Comparison of ENCODE assay signal across 10 cellular contexts in genomic region chr1:116557323-116557878, GRCh38. TPM values are rescaled to one million over a fixed set of nuclear protein-coding genes. Genes with fewer than 3 reads are reported as not detected.
A peak's percentile ranks its signal among the peaks of the same experiment; 100 is the strongest.
DNase-seq lines count a peak whose midpoint lies in the region; ATAC-seq and TF ChIP-seq lines count a peak whose summit lies in the region.
"Had no signal": no experiment of that assay in that cellular context is flagged by ENCODE, and none has a peak within 500 bp of the region (broad histone marks: within the 10 kb centered on the region; RNA-seq: fewer than 3 reads in every experiment).

No MANE protein-coding gene starts in this region.

- peaks cover 0 to 3% (median 0%) of the 10 kb centered on the region in 7 donors for H3K9me3 Mint-ChIP-seq in CD14-positive monocyte
- no peaks in the 10 kb centered on the region for H3K9me3 Mint-ChIP-seq in activated CD8-positive, alpha-beta T cell treated with anti-CD3 and anti-CD28 coated beads, Interleukin-2, amount 10 ng/mL, durations not matched to agents 7 days and 5 days (ENCODE audit: insufficient read depth)

- POLR2A ChIA-PET in activated CD8-positive, alpha-beta T cell treated with anti-CD3 and anti-CD28 coated beads, Interleukin-2, amount 10 ng/mL, durations not matched to agents 7 days and 5 days (lab: Charles Lee) = interaction anchor here (1.0 to 2.0 kb wide), 3 partner anchors 12 to 503 kb away, joined by 3 to 5 read pairs (median 4); partner anchors contain the start of gene TTF2

- DNase-seq in CD14-positive monocyte (ENCODE audit: low spot score) = no peak
- DNase-seq in GM12864 (ENCODE audit: low read depth) = no peak
- DNase-seq in activated CD8-positive, alpha-beta T cell treated with anti-CD3 and anti-CD28 coated beads, Interleukin-2, amount 10 ng/mL, durations not matched to agents 7 days and 5 days = no peak
- DNase-seq in left colon = no peak
- DNase-seq in HUDEP-2 (lab: John Stamatoyannopoulos, UW; ENCODE audit: unreplicated experiment in 76 of 76) = no peak
- DNase-seq: NCI-H1105 treated with DMSO at 0.1 percent for 48 hours had no signal

- no peaks in the 10 kb centered on the region for H3K27me3 ChIP-seq in mucosa of rectum (ENCODE audit: control insufficient read depth in 2 of 2, insufficient read depth in 2 of 2, low read length in 2 of 2)
- H3K27me3 ChIP-seq: heart right ventricle had no signal

- H3K36me3 ChIP-seq in mucosa of rectum (ENCODE audit: control insufficient read depth in 2 of 2, insufficient read depth in 2 of 2, low read length in 2 of 2) = no peaks in the 10 kb centered on the region
- H3K36me3 ChIP-seq: heart right ventricle had no signal

- H3K27ac Mint-ChIP-seq in CD14-positive monocyte = peak overlapping the region; percentile 70 to 99 (median 86)
- peak overlapping the region; percentile 63 for H3K27ac Mint-ChIP-seq in activated CD8-positive, alpha-beta T cell treated with anti-CD3 and anti-CD28 coated beads, Interleukin-2, amount 10 ng/mL, durations not matched to agents 7 days and 5 days

- intact Hi-C loops in CD14-positive monocyte (cut with micrococcal nuclease) = loop anchor here in 1 of 2 donors (5.0 kb wide), 1 partner anchor 50 kb away; no protein-coding TSS in a partner anchor
- intact Hi-C loops in left colon (cut with DNase I, micrococcal nuclease) = loop anchor here in 1 of 2 donors (5.0 kb wide), 1 partner anchor 50 kb away; no protein-coding TSS in a partner anchor

- H3K4me3 Mint-ChIP-seq in CD14-positive monocyte = no peak overlapping the region
- no peak overlapping the region for H3K4me3 Mint-ChIP-seq in activated CD8-positive, alpha-beta T cell treated with anti-CD3 and anti-CD28 coated beads, Interleukin-2, amount 10 ng/mL, durations not matched to agents 7 days and 5 days

- peaks cover 33 to 36% of the 10 kb centered on the region in 2 donors for H3K36me3 Mint-ChIP-seq in CD14-positive monocyte
- H3K36me3 Mint-ChIP-seq in activated CD8-positive, alpha-beta T cell treated with anti-CD3 and anti-CD28 coated beads, Interleukin-2, amount 10 ng/mL, durations not matched to agents 7 days and 5 days (ENCODE audit: low read depth) = peaks cover 35% of the 10 kb centered on the region

- CTCF ChIA-PET in activated CD8-positive, alpha-beta T cell treated with anti-CD3 and anti-CD28 coated beads, Interleukin-2, amount 10 ng/mL, durations not matched to agents 7 days and 5 days (lab: Charles Lee) = interaction anchor here (0.9 to 2.3 kb wide), 11 partner anchors 12 to 1050 kb away, joined by 3 to 11 read pairs (median 5); partner anchors contain the start of gene TTF2

- H3K27ac ChIP-seq in mucosa of rectum (ENCODE audit: low read depth in 2 of 2, low read length in 2 of 2) = peak overlapping the region; percentile 67 to 75

- H3K4me1 Mint-ChIP-seq in CD14-positive monocyte = peaks cover 82% of the 10 kb centered on the region
- peaks cover 62% of the 10 kb centered on the region for H3K4me1 Mint-ChIP-seq in activated CD8-positive, alpha-beta T cell treated with anti-CD3 and anti-CD28 coated beads, Interleukin-2, amount 10 ng/mL, durations not matched to agents 7 days and 5 days (ENCODE audit: low read depth)

- H3K9ac ChIP-seq in mucosa of rectum (ENCODE audit: low read depth in 1 of 2, low read length in 2 of 2) = no peak overlapping the region

- ATAC-seq in activated CD8-positive, alpha-beta T cell treated with anti-CD3 and anti-CD28 coated beads, Interleukin-2, amount 10 ng/mL, durations not matched to agents 7 days and 5 days = no peak
- ATAC-seq in left colon (no peak), HG03469 (IDR thresholded peaks at IDR 0.05; ENCODE audit: unreplicated experiment) (no peak)
- ATAC-seq: HepG2 had no signal

- TF ChIP-seq CTCF in CD14-positive monocyte (IDR thresholded peaks at IDR 0.05) = no peak
- no peak for TF ChIP-seq CTCF in GM12864 (IDR thresholded peaks at IDR 0.05; ENCODE audit: low read depth, low read length, missing control alignments)

- peaks cover 8 to 16% of the 10 kb centered on the region in 2 donors for H3K4me1 ChIP-seq in mucosa of rectum (ENCODE audit: control insufficient read depth in 2 of 2, insufficient read depth in 2 of 2, low read length in 2 of 2)

- no peaks in the 10 kb centered on the region for H3K27me3 Mint-ChIP-seq in CD14-positive monocyte (ENCODE audit: low read depth in 3 of 3)
- H3K27me3 Mint-ChIP-seq in activated CD8-positive, alpha-beta T cell treated with anti-CD3 and anti-CD28 coated beads, Interleukin-2, amount 10 ng/mL, durations not matched to agents 7 days and 5 days (ENCODE audit: low read depth) = no peaks in the 10 kb centered on the region

- H3K9me3 ChIP-seq in mucosa of rectum (ENCODE audit: control insufficient read depth in 2 of 2, low read length in 2 of 2) = no peaks in the 10 kb centered on the region
- H3K9me3 ChIP-seq: heart right ventricle had no signal

- peak overlapping the region; percentile 7; the same call in 1 of the 2 replicates for H3K4me3 ChIP-seq in GM12864 (ENCODE audit: low read depth, low read length)
- H3K4me3 ChIP-seq in mucosa of rectum (ENCODE audit: low read length in 2 of 2) = no peak overlapping the region
- H3K4me3 ChIP-seq: heart right ventricle had no signal

RNA-seq across cellular contexts. Expression of gene CD58, which starts 13.4 kb away (rescaled TPM):
- polyA plus RNA-seq in CD14-positive monocyte = 100 to 1,000 TPM; 128 to 168 TPM
- 10 to 100 TPM; 23.9 to 24.7 TPM for total RNA-seq in activated CD8-positive, alpha-beta T cell treated with anti-CD3 and anti-CD28 coated beads, Interleukin-2, amount 10 ng/mL, durations not matched to agents 7 days and 5 days
- total RNA-seq in left colon = 10 to 100 TPM; 30.0 to 34.1 TPM
